Comparison of ENCODE assay signal across 1 cellular context in the genomic region with DNA sequence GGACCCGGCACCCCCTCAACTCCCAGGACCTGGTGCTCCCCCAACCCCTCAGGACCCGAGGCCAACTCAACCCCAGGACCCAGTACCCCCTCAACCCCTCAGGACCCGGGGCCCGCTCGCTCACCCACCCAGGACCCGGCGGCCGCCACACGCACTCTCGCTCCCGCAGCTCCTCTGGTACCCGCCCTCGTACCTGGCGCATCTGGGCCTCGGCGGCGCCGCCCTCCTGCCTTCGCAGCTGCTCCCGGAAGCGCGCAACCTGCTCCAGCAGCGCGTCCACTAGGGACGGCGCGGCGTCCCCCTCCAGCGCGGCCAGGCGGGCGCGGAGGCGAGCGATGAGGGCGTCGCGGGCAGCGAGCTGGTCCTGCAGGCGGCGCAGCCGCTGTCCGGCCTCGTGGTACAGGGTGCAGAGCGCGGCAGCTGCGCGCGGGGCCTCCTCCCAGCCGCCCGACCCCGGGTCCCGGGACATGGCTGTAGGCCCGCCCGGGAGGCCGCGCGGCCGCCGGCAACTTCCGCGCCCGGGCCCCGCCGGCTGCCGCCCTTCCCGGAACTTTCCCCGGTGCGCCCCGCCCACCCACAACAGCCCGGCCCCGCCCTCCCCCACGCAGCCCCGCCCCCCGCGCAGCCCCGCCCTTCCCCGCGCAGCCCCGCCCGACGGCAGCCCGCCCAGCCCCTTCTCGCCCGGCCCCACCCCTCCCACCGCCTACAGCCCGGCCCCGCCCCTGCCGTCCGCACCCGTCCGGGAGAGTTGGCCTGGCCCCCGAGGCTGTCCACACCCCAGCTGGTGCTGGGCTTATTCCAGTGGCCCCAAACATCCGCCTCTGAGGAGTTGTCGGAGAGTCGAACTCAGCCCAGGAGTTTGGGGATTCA.
TF ChIP-seq lines count a peak whose summit lies in the region.

Gene TNIP2 (minus strand): TSS at position 516 of the 870 bp plus-strand sequence. CDS start 47 bp downstream, at position 469.

TF ChIP-seq in HepG2, 621 proteins besides CTCF, POLR2A, EP300 and RAD21 (continued from another document and continues in another):
- no peak for TF ChIP-seq CEBPZ (IDR thresholded peaks at IDR 0.05; ENCODE audit: low read length)
- TF ChIP-seq CAMTA2 (CRISPR knock-in tag; IDR thresholded peaks at IDR 0.05; ENCODE audit: borderline replicate concordance), result peak; percentile 35; the same call in 1 of the 2 replicates
- peak; percentile 75 for TF ChIP-seq ZNF276 (CRISPR knock-in tag; IDR thresholded peaks at IDR 0.05; ENCODE audit: low read depth)
- TF ChIP-seq HNRNPH1 (optimal IDR thresholded peaks at IDR 0.05; ENCODE audit: low read depth, low read length), result no peak
- no peak for TF ChIP-seq IKZF5 (CRISPR knock-in tag; IDR thresholded peaks at IDR 0.05)
- TF ChIP-seq HNRNPK (IDR thresholded peaks at IDR 0.05; ENCODE audit: low read depth, low read length, poor library complexity, severe bottlenecking), result peak; percentile 72
- TF ChIP-seq NR2F2 (IDR thresholded peaks at IDR 0.05; ENCODE audit: borderline replicate concordance, low read depth), result no peak
- TF ChIP-seq SPEN (CRISPR knock-in tag; IDR thresholded peaks at IDR 0.05; ENCODE audit: low read depth), result peak; percentile 61
- TF ChIP-seq MAFG (CRISPR knock-in tag; IDR thresholded peaks at IDR 0.05), result no peak
- no peak for TF ChIP-seq ZBTB7B (CRISPR knock-in tag; IDR thresholded peaks at IDR 0.05)
- no peak for TF ChIP-seq NFATC3 (CRISPR knock-in tag; IDR thresholded peaks at IDR 0.05)
- 0 out of 2 replicates have a peak, but pooled peaks have one; percentile 7 for TF ChIP-seq CEBPG (CRISPR knock-in tag; IDR thresholded peaks at IDR 0.05)
- 0 out of 2 replicates have a peak, but pooled peaks have one; percentile 28 for TF ChIP-seq ATF2 (CRISPR knock-in tag; IDR thresholded peaks at IDR 0.05)
- no peak for TF ChIP-seq ZNF580 (CRISPR knock-in tag; IDR thresholded peaks at IDR 0.05; ENCODE audit: borderline replicate concordance, low read depth)
- TF ChIP-seq, protein P1, sequence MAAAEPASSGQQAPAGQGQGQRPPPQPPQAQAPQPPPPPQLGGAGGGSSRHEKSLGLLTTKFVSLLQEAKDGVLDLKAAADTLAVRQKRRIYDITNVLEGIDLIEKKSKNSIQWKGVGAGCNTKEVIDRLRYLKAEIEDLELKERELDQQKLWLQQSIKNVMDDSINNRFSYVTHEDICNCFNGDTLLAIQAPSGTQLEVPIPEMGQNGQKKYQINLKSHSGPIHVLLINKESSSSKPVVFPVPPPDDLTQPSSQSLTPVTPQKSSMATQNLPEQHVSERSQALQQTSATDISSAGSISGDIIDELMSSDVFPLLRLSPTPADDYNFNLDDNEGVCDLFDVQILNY (CRISPR knock-in tag; conservative IDR thresholded peaks at IDR 0.05), result peak; percentile 81
- TF ChIP-seq AGO1 (IDR thresholded peaks at IDR 0.05; ENCODE audit: low read depth, low read length, poor library complexity, severe bottlenecking), result no peak
- TF ChIP-seq ZNF788 (CRISPR knock-in tag; IDR thresholded peaks at IDR 0.05; ENCODE audit: borderline replicate concordance), result no peak; the same call in 1 of the 2 replicates
- TF ChIP-seq ZNF543 (CRISPR knock-in tag; IDR thresholded peaks at IDR 0.05), result 0 out of 2 replicates have a peak, but pooled peaks have one; percentile 67
- no peak; the same call in 1 of the 2 replicates for TF ChIP-seq IRF9 (CRISPR knock-in tag; IDR thresholded peaks at IDR 0.05; ENCODE audit: borderline replicate concordance)
- TF ChIP-seq RFX5 (IDR thresholded peaks at IDR 0.05; ENCODE audit: low read depth, low read length), result 0 out of 2 replicates have a peak, but pooled peaks have one; percentile 12
- no peak for TF ChIP-seq NFE2 (CRISPR knock-in tag; IDR thresholded peaks at IDR 0.05)
- no peak for TF ChIP-seq ZNF766 (CRISPR knock-in tag; IDR thresholded peaks at IDR 0.05; ENCODE audit: borderline replicate concordance)
- no peak for TF ChIP-seq ONECUT2 (CRISPR knock-in tag; IDR thresholded peaks at IDR 0.05)
- no peak for TF ChIP-seq HOXA7 (CRISPR knock-in tag; IDR thresholded peaks at IDR 0.05)
- no peak for TF ChIP-seq ZNF260 (CRISPR knock-in tag; IDR thresholded peaks at IDR 0.05; ENCODE audit: borderline replicate concordance, low read depth)
- no peak for TF ChIP-seq CBX5 (CRISPR knock-in tag; IDR thresholded peaks at IDR 0.05; ENCODE audit: borderline replicate concordance)
- TF ChIP-seq PAWR (CRISPR knock-in tag; IDR thresholded peaks at IDR 0.05; ENCODE audit: borderline replicate concordance), result no peak
- TF ChIP-seq RBAK (CRISPR knock-in tag; IDR thresholded peaks at IDR 0.05), result no peak
- no peak for TF ChIP-seq CEBPB (IDR thresholded peaks at IDR 0.05; ENCODE audit: borderline replicate concordance, low read depth, low read length)
- no peak for TF ChIP-seq FOXC1 (CRISPR knock-in tag; IDR thresholded peaks at IDR 0.05; ENCODE audit: borderline replicate concordance)
- TF ChIP-seq ZNF547 (CRISPR knock-in tag; IDR thresholded peaks at IDR 0.05), result peak; percentile 69; the same call in 1 of the 2 replicates
- no peak for TF ChIP-seq ZNF564 (CRISPR knock-in tag; IDR thresholded peaks at IDR 0.05)
- no peak for TF ChIP-seq ZNF256 (CRISPR knock-in tag; conservative IDR thresholded peaks at IDR 0.05)
- TF ChIP-seq MYC (CRISPR knock-in tag; IDR thresholded peaks at IDR 0.05; ENCODE audit: borderline replicate concordance), result peak; percentile 70
- TF ChIP-seq, protein P2, sequence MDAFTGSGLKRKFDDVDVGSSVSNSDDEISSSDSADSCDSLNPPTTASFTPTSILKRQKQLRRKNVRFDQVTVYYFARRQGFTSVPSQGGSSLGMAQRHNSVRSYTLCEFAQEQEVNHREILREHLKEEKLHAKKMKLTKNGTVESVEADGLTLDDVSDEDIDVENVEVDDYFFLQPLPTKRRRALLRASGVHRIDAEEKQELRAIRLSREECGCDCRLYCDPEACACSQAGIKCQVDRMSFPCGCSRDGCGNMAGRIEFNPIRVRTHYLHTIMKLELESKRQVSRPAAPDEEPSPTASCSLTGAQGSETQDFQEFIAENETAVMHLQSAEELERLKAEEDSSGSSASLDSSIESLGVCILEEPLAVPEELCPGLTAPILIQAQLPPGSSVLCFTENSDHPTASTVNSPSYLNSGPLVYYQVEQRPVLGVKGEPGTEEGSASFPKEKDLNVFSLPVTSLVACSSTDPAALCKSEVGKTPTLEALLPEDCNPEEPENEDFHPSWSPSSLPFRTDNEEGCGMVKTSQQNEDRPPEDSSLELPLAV (CRISPR knock-in tag; conservative IDR thresholded peaks at IDR 0.05; ENCODE audit: low read depth), result no peak
- no peak for TF ChIP-seq HHEX (CRISPR knock-in tag; IDR thresholded peaks at IDR 0.05)
- no peak for TF ChIP-seq KLF13 (CRISPR knock-in tag; IDR thresholded peaks at IDR 0.05)
- TF ChIP-seq ZNF207 (IDR thresholded peaks at IDR 0.05; ENCODE audit: borderline replicate concordance), result no peak
- 0 out of 2 replicates have a peak, but pooled peaks have one; percentile 40 for TF ChIP-seq HDAC2 (CRISPR knock-in tag; IDR thresholded peaks at IDR 0.05)
- TF ChIP-seq ZNF7 (CRISPR knock-in tag; IDR thresholded peaks at IDR 0.05), result no peak
- TF ChIP-seq FOSL1 (CRISPR knock-in tag; IDR thresholded peaks at IDR 0.05; ENCODE audit: borderline replicate concordance), result no peak
- no peak for TF ChIP-seq SNRNP70 (IDR thresholded peaks at IDR 0.05; ENCODE audit: low read depth, low read length)
- TF ChIP-seq TIGD3 (CRISPR knock-in tag; IDR thresholded peaks at IDR 0.05; ENCODE audit: borderline replicate concordance), result no peak
- TF ChIP-seq HMG20A (CRISPR knock-in tag; IDR thresholded peaks at IDR 0.05; ENCODE audit: borderline replicate concordance), result no peak
- peak; percentile 78 for TF ChIP-seq YEATS4 (CRISPR knock-in tag; IDR thresholded peaks at IDR 0.05; ENCODE audit: borderline replicate concordance)
- TF ChIP-seq GATAD1 (CRISPR knock-in tag; IDR thresholded peaks at IDR 0.05), result peak; percentile 39; the same call in 1 of the 2 replicates
- TF ChIP-seq, protein P3, sequence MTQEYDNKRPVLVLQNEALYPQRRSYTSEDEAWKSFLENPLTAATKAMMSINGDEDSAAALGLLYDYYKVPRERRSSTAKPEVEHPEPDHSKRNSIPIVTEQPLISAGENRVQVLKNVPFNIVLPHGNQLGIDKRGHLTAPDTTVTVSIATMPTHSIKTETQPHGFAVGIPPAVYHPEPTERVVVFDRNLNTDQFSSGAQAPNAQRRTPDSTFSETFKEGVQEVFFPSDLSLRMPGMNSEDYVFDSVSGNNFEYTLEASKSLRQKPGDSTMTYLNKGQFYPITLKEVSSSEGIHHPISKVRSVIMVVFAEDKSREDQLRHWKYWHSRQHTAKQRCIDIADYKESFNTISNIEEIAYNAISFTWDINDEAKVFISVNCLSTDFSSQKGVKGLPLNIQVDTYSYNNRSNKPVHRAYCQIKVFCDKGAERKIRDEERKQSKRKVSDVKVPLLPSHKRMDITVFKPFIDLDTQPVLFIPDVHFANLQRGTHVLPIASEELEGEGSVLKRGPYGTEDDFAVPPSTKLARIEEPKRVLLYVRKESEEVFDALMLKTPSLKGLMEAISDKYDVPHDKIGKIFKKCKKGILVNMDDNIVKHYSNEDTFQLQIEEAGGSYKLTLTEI (CRISPR knock-in tag; conservative IDR thresholded peaks at IDR 0.05), result no peak
- TF ChIP-seq BHLHE40 (IDR thresholded peaks at IDR 0.05; ENCODE audit: low read length), result no peak
- TF ChIP-seq ZSCAN25 (CRISPR knock-in tag; IDR thresholded peaks at IDR 0.05), result peak; percentile 75
